ENCODE assay signal across 8 cellular contexts in genomic region chr6:108113557-108114519, GRCh38. TPM values are rescaled to one million over a fixed set of nuclear protein-coding genes. Genes with fewer than 3 reads are reported as not detected.
DNase-seq lines count a peak whose midpoint lies in the region; ATAC-seq, FAIRE-seq and TF ChIP-seq lines count a peak whose summit lies in the region.

No MANE protein-coding gene starts in this region.

- H3K36me3 ChIP-seq in ES-I3 (ENCODE audit: insufficient read depth, low read length): no peaks in the 10 kb centered on the region

- peak overlapping the region; percentile 80 for H3K4me2 ChIP-seq in A549

- H3K9ac ChIP-seq in ES-I3 (ENCODE audit: low read depth, low read length): peak overlapping the region; percentile 26; the same call in 1 of the 2 replicates

- POLR2A ChIA-PET in A549 (lab: Yijun Ruan, JAX) (no interaction called here), WTC11 (lab: Charles Lee) (interaction anchor here (0.6 kb wide), 1 partner anchor 25 kb away, joined by 5 read pairs; no protein-coding TSS in a partner anchor)

- CTCF ChIA-PET in A549 (lab: Yijun Ruan, JAX) (interaction anchor here (0.8 to 4.2 kb wide), 15 partner anchors 9 to 419 kb away, joined by 3 to 57 read pairs (median 4); no protein-coding TSS in a partner anchor), WTC11 (lab: Charles Lee) (interaction anchor here (1.7 to 3.6 kb wide), 4 partner anchors 10 to 411 kb away, joined by 5 to 42 read pairs (median 11); partner anchors contain the start of gene NR2E1)

- H3K9me3 Mint-ChIP-seq in WTC11: no peaks in the 10 kb centered on the region

- H3K9me3 ChIP-seq in A549 (no peaks in the 10 kb centered on the region), ES-I3 (ENCODE audit: control insufficient read depth, insufficient read depth, low read length) (no peaks in the 10 kb centered on the region)

- H3K4me3 ChIP-seq in A549: 0 out of 3 replicates have a peak overlapping the region, but pooled peaks have one; percentile 29

- WGBS in A549 (ENCODE audit: missing lambda C conversion rate): 70% methylated on average over 30 of the region's 39 CpGs

- ATAC-seq in A549: peak; percentile 22 to 66; a peak in 3 of 6 replicates
- ATAC-seq in WTC11: peak; percentile 49
- peak; percentile 28 for ATAC-seq in foreskin keratinocyte
- peak; percentile 33 for ATAC-seq in omental fat pad (ENCODE audit: low FRiP score)
- no peak for ATAC-seq in HG03045 (IDR thresholded peaks at IDR 0.05; ENCODE audit: unreplicated experiment)

- H3K27me3 ChIP-seq in foreskin keratinocyte: peaks cover 86% of the 10 kb centered on the region

- no peak for TF ChIP-seq EP300 in A549 (IDR thresholded peaks at IDR 0.05)

- peaks cover 3% of the 10 kb centered on the region; the same call in 1 of the 3 replicates for H3K4me1 ChIP-seq in A549
- H3K4me1 ChIP-seq in ES-I3 (ENCODE audit: insufficient read depth, low read length): peaks cover 13% of the 10 kb centered on the region; the same call in 1 of the 2 replicates
- H3K4me1 ChIP-seq in foreskin keratinocyte: no peaks in the 10 kb centered on the region

- peaks cover 96% of the 10 kb centered on the region for H3K27me3 Mint-ChIP-seq in WTC11 (ENCODE audit: low read depth)

- H3K27ac ChIP-seq in A549: no peak overlapping the region
- no peak overlapping the region for H3K27ac ChIP-seq in foreskin keratinocyte

- H3K36me3 Mint-ChIP-seq in WTC11: no peaks in the 10 kb centered on the region

- FAIRE-seq in A549 (lab: Jason Lieb, UNC): no peak

- H3K4me1 Mint-ChIP-seq in WTC11: peaks cover 39% of the 10 kb centered on the region

- peak overlapping the region; percentile 63 for H3K4me3 Mint-ChIP-seq in WTC11

- TF ChIP-seq CTCF in A549 (IDR thresholded peaks at IDR 0.05) (peak; percentile 65), WTC11 (IDR thresholded peaks at IDR 0.05) (no peak; the same call in 1 of the 2 replicates), foreskin keratinocyte (conservative IDR thresholded peaks at IDR 0.05) (peak; percentile 68), omental fat pad (IDR thresholded peaks at IDR 0.05) (no peak)

- peak; percentile 79 for TF ChIP-seq RAD21 in A549 (conservative IDR thresholded peaks at IDR 0.05 in 1 of 2, IDR thresholded peaks at IDR 0.05 in 1 of 2)

- peak; percentile 34 to 74 for DNase-seq in A549 (ENCODE audit: low read depth in 1 of 2, low spot score in 1 of 2)
- DNase-seq in NCI-H146 (lab: John Stamatoyannopoulos, UW): peak; percentile 38
- peak; percentile 67 for DNase-seq in WTC11 (ENCODE audit: low spot score)
- peak in 1 of 2 donors; percentile 44 for DNase-seq in foreskin keratinocyte
- no peak for DNase-seq in omental fat pad (ENCODE audit: low spot score)
- DNase-seq in GOT3 (lab: John Stamatoyannopoulos, UW): no peak

- H3K27ac Mint-ChIP-seq in WTC11: no peak overlapping the region

- TF ChIP-seq POLR2A in A549 (IDR thresholded peaks at IDR 0.05; ENCODE audit: low read length): no peak

TF ChIP-seq in A549, 52 proteins besides CTCF, POLR2A, EP300 and RAD21:
- TF ChIP-seq MYC (IDR thresholded peaks at IDR 0.05; ENCODE audit: borderline replicate concordance, low read length) (no peak), ESRRA (IDR thresholded peaks at IDR 0.05; ENCODE audit: borderline replicate concordance, low read length) (no peak), TP53 (CRISPR knock-in tag; IDR thresholded peaks at IDR 0.05) (no peak), BHLHE40 (IDR thresholded peaks at IDR 0.05; ENCODE audit: low read depth, low read length) (no peak), ZSCAN20 (CRISPR knock-in tag; IDR thresholded peaks at IDR 0.05) (no peak), RCOR1 (IDR thresholded peaks at IDR 0.05; ENCODE audit: low read depth, low read length) (no peak), HOXB5 (CRISPR knock-in tag; IDR thresholded peaks at IDR 0.05) (no peak), SMC3 (IDR thresholded peaks at IDR 0.05) (peak; percentile 86), CHD2 (IDR thresholded peaks at IDR 0.05; ENCODE audit: low read length, partially characterized antibody) (no peak)

TF ChIP-seq in WTC11, 78 proteins besides CTCF, POLR2A, EP300 and RAD21 (continues in another document):
- TF ChIP-seq NFE2L1 (CRISPR knock-in tag; IDR thresholded peaks at IDR 0.05) (no peak), SP1 (CRISPR knock-in tag; conservative IDR thresholded peaks at IDR 0.05) (0 out of 2 replicates have a peak, but pooled peaks have one; percentile 25), ERG (CRISPR knock-in tag; IDR thresholded peaks at IDR 0.05) (no peak), PREB (CRISPR knock-in tag; IDR thresholded peaks at IDR 0.05; ENCODE audit: borderline replicate concordance) (no peak), PRRX2 (CRISPR knock-in tag; IDR thresholded peaks at IDR 0.05) (no peak), USF2 (CRISPR knock-in tag; IDR thresholded peaks at IDR 0.05) (no peak), PRDM15 (CRISPR knock-in tag; IDR thresholded peaks at IDR 0.05) (no peak), FOXP1 (CRISPR knock-in tag; IDR thresholded peaks at IDR 0.05; ENCODE audit: borderline replicate concordance) (0 out of 2 replicates have a peak, but pooled peaks have one; percentile 62), TEAD4 (CRISPR knock-in tag; IDR thresholded peaks at IDR 0.05) (no peak), ZNF138 (CRISPR knock-in tag; conservative IDR thresholded peaks at IDR 0.05) (no peak)

RNA-seq across cellular contexts. Expression of gene OSTM1, which starts 39.3 kb away (rescaled TPM):
- polyA plus RNA-seq in A549 (2011; rRNA removed) (41.7 and 49.6 TPM in 2 replicates), A549 (2017; fragmentation: RNase III; extraction: RNeasy Plus Mini Kit Qiagen cat#74134 plus additional on column Dnase treatment) (16.8 to 18.0 TPM (median 17.9 TPM) in 3 replicates), foreskin keratinocyte (12.9 and 16.2 TPM in 2 replicates)
- polyA plus RNA-seq in A549 (2012; cell fraction: cytosol; rRNA removed): 11.1 and 15.9 TPM in 2 replicates
- 15.7 and 21.0 TPM in 2 replicates for polyA plus RNA-seq in A549 (2012; cell fraction: nucleus; rRNA removed)
- polyA minus RNA-seq in A549 (2011; rRNA and poly(A)+ RNA removed): 10.0 and 13.5 TPM in 2 replicates
- total RNA-seq in WTC11 (2021) (25.3 to 34.1 TPM (median 27.6 TPM) in 3 replicates), foreskin keratinocyte (26.3 and 28.9 TPM in 2 replicates), omental fat pad (10 to 100 TPM; 38.5 to 53.4 (median 43.1) TPM)

RNA-seq across cellular contexts. Expression of gene NR2E1, which starts 52.0 kb away (rescaled TPM):
- polyA plus RNA-seq in A549 (2011; rRNA removed): 0.03 TPM in 1 of 2 replicates, not detected in the other
- not detected in 2 replicates for polyA plus RNA-seq in A549 (2012; cell fraction: cytosol; rRNA removed)
- not detected in 2 replicates for polyA plus RNA-seq in A549 (2012; cell fraction: nucleus; rRNA removed)
- 0.08 TPM in 2 of 3 replicates, not detected in the other for polyA plus RNA-seq in A549 (2017; fragmentation: RNase III; extraction: RNeasy Plus Mini Kit Qiagen cat#74134 plus additional on column Dnase treatment)
- 0.15 TPM in 1 of 2 replicates, not detected in the other for polyA minus RNA-seq in A549 (2011; rRNA and poly(A)+ RNA removed)
- not detected in 3 replicates for total RNA-seq in WTC11 (2021)
- total RNA-seq in foreskin keratinocyte: not detected in 2 replicates
- not detected in 2 replicates for polyA plus RNA-seq in foreskin keratinocyte
- not detected for total RNA-seq in omental fat pad

Comparison
In these comparisons a context has a peak if more than half of its experiments do, and no peak if none do; other contexts are left out.
1. DNase-seq: peak in A549 (2 of 2), NCI-H146 (single experiment) and WTC11 (single experiment); none in omental fat pad (single experiment) and GOT3 (single experiment).
2. CTCF ChIP-seq: peak in A549 (single experiment) and foreskin keratinocyte (single experiment); none in WTC11 (single experiment) and omental fat pad (0 of 3).
3. Of the 8 proteins assayed by ChIP-seq in both WTC11 and A549: peak only in WTC11: HMGXB4; only in A549: CTCF; in both: none; in neither: 6.